Comparison of ENCODE assay signal across 8 cellular contexts in genomic region chr1:85091647-85092295, GRCh38. TPM values are rescaled to one million over a fixed set of nuclear protein-coding genes. Genes with fewer than 3 reads are reported as not detected.
DNase-seq lines count a peak whose midpoint lies in the region; ATAC-seq and TF ChIP-seq lines count a peak whose summit lies in the region.
"Had no signal": no experiment of that assay in that cellular context is flagged by ENCODE, and none has a peak within 500 bp of the region (broad histone marks: within the 10 kb centered on the region; RNA-seq: fewer than 3 reads in every experiment).

No MANE protein-coding gene starts in this region.

- no peak overlapping the region for H3K4me3 ChIP-seq in HL-60 (replicated peaks; ENCODE audit: insufficient read depth, low read length)

- peak overlapping the region; percentile 75 for H3K4me3 Mint-ChIP-seq in activated T-helper 17 cell treated with anti-CD3 and anti-CD28 coated beads, Interleukin-2, amount 50 U/mL, for 72 hours

- no peaks in the 10 kb centered on the region for H3K36me3 Mint-ChIP-seq in activated T-helper 17 cell treated with anti-CD3 and anti-CD28 coated beads, Interleukin-2, amount 50 U/mL, for 72 hours (ENCODE audit: low read depth)

- ATAC-seq in GM18907 (IDR thresholded peaks at IDR 0.05; ENCODE audit: unreplicated experiment) = peak; percentile 58
- peak; percentile 94 for ATAC-seq in activated T-helper 17 cell treated with anti-CD3 and anti-CD28 coated beads, Interleukin-2, amount 50 U/mL, for 72 hours (replicated peaks)

- DNase-seq in HL-60 (ENCODE audit: low read depth in 1 of 2, low spot score in 1 of 2) = peak in 1 of 2 experiments; percentile 39
- peak; percentile 42 for DNase-seq in renal cortical epithelial cell (ENCODE audit: low read depth)
- DNase-seq in DMS114 treated with DMSO at 0.1 percent for 48 hours (lab: John Stamatoyannopoulos, UW; ENCODE audit: unreplicated experiment) = no peak
- no peak for DNase-seq in RPMI8226
- no peak for DNase-seq in cardiac septum (ENCODE audit: low spot score)
- DNase-seq: NCI-H1417 treated with DMSO at 0.1 percent for 48 hours had no signal

- intact Hi-C loops in cardiac septum (cut with DNase I) = no loop called here

- peak overlapping the region; percentile 28 for H3K27ac ChIP-seq in HL-60 (replicated peaks)

- no peaks in the 10 kb centered on the region for H3K27me3 ChIP-seq in HL-60 (ENCODE audit: insufficient read depth, poor library complexity, severe bottlenecking)

- no peak for TF ChIP-seq CTCF in HL-60 (IDR thresholded peaks at IDR 0.05; ENCODE audit: insufficient read depth, low read length)

- no peaks in the 10 kb centered on the region for H3K9me3 Mint-ChIP-seq in activated T-helper 17 cell treated with anti-CD3 and anti-CD28 coated beads, Interleukin-2, amount 50 U/mL, for 72 hours

- H3K27ac Mint-ChIP-seq in activated T-helper 17 cell treated with anti-CD3 and anti-CD28 coated beads, Interleukin-2, amount 50 U/mL, for 72 hours = peak overlapping the region; percentile 74

- H3K4me1 Mint-ChIP-seq in activated T-helper 17 cell treated with anti-CD3 and anti-CD28 coated beads, Interleukin-2, amount 50 U/mL, for 72 hours = peaks cover 5% of the 10 kb centered on the region

- peaks cover 19% of the 10 kb centered on the region for H3K27me3 Mint-ChIP-seq in activated T-helper 17 cell treated with anti-CD3 and anti-CD28 coated beads, Interleukin-2, amount 50 U/mL, for 72 hours

RNA-seq across cellular contexts. Expression of gene MCOLN3, which starts 43.5 kb away (rescaled TPM):
- under 1 TPM; 0.43 to 0.90 TPM for total RNA-seq in activated T-helper 17 cell treated with anti-CD3 and anti-CD28 coated beads, Interleukin-2, amount 50 U/mL, for 72 hours
- 1.3 and 4.0 TPM in 2 replicates for total RNA-seq in renal cortical epithelial cell
- total RNA-seq in cardiac septum = 0.94 TPM
